1 cellular context compared by ENCODE assay signal in the genomic region with DNA sequence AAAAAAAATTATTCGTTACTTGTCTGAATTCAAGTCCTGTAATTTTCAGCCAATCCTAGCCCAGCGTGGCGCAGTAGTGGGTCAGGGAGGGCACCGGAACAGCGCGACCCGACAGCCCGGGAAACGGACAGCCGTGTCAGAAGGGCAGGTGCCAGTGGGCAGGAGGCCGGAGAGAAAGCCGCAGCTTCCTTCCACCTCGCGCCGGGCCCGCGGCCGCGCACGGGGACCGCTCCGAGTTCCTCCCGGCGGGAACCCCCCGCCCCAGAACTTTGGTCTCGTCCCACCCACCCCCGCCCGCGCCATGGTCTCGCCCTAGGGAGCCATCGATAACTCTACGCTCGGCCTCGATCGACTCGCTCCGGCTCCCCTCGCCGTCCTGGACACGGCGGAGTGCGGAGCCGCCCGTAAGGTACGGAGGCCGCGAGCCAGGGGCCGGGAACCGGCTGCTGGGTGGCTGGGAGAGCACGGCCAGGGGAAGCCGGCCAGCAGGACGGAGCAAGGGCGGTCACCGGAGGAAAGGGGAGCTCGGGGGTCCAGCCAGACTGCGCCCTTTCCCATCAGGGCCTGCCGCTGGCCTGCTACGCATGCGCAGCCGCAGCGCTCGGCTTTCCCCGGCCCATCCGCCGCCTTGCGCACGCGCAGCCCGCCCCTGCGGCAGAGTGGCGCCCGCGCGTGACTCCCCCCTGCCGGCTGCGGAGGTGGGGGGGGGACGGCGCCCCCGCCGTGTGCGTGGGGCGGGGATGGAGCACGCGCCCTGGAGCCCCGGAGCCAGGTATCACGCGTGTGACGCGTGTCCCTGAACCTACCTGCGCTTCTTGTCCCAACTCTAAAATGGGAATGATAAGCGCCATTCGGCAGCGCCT.
TF ChIP-seq lines count a peak whose summit lies in the region.

A gene with protein sequence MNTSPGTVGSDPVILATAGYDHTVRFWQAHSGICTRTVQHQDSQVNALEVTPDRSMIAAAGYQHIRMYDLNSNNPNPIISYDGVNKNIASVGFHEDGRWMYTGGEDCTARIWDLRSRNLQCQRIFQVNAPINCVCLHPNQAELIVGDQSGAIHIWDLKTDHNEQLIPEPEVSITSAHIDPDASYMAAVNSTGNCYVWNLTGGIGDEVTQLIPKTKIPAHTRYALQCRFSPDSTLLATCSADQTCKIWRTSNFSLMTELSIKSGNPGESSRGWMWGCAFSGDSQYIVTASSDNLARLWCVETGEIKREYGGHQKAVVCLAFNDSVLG (plus strand): TSS at position 351 of the 863 bp plus-strand sequence. CDS start 632 bp downstream, outside the sequence.

TF ChIP-seq in HepG2, 621 proteins besides CTCF, POLR2A, EP300 and RAD21 (continued from another document and continues in another):
- TF ChIP-seq, protein P1, sequence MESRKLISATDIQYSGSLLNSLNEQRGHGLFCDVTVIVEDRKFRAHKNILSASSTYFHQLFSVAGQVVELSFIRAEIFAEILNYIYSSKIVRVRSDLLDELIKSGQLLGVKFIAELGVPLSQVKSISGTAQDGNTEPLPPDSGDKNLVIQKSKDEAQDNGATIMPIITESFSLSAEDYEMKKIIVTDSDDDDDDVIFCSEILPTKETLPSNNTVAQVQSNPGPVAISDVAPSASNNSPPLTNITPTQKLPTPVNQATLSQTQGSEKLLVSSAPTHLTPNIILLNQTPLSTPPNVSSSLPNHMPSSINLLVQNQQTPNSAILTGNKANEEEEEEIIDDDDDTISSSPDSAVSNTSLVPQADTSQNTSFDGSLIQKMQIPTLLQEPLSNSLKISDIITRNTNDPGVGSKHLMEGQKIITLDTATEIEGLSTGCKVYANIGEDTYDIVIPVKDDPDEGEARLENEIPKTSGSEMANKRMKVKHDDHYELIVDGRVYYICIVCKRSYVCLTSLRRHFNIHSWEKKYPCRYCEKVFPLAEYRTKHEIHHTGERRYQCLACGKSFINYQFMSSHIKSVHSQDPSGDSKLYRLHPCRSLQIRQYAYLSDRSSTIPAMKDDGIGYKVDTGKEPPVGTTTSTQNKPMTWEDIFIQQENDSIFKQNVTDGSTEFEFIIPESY (CRISPR knock-in tag; IDR thresholded peaks at IDR 0.05) = no peak; the same call in 1 of the 2 replicates
- TF ChIP-seq, protein P2, sequence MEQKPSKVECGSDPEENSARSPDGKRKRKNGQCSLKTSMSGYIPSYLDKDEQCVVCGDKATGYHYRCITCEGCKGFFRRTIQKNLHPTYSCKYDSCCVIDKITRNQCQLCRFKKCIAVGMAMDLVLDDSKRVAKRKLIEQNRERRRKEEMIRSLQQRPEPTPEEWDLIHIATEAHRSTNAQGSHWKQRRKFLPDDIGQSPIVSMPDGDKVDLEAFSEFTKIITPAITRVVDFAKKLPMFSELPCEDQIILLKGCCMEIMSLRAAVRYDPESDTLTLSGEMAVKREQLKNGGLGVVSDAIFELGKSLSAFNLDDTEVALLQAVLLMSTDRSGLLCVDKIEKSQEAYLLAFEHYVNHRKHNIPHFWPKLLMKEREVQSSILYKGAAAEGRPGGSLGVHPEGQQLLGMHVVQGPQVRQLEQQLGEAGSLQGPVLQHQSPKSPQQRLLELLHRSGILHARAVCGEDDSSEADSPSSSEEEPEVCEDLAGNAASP (CRISPR knock-in tag; IDR thresholded peaks at IDR 0.05; ENCODE audit: borderline replicate concordance) = peak; percentile 16; the same call in 1 of the 2 replicates
- TF ChIP-seq, protein P3, sequence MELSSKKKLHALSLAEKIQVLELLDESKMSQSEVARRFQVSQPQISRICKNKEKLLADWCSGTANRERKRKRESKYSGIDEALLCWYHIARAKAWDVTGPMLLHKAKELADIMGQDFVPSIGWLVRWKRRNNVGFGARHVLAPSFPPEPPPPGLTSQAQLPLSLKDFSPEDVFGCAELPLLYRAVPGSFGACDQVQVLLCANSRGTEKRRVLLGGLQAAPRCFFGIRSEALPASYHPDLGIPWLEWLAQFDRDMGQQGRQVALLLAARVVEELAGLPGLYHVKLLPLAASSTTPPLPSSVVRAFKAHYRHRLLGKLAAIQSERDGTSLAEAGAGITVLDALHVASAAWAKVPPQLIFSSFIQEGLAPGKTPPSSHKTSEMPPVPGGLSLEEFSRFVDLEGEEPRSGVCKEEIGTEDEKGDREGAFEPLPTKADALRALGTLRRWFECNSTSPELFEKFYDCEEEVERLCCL (CRISPR knock-in tag; IDR thresholded peaks at IDR 0.05; ENCODE audit: borderline replicate concordance) = no peak
- no peak for TF ChIP-seq ZNF781 (CRISPR knock-in tag; IDR thresholded peaks at IDR 0.05; ENCODE audit: borderline replicate concordance, not compliant biosample characterization)
- peak; percentile 57; the same call in 1 of the 2 replicates for TF ChIP-seq THYN1 (CRISPR knock-in tag; IDR thresholded peaks at IDR 0.05; ENCODE audit: borderline replicate concordance, low read depth)
- 0 out of 2 replicates have a peak, but pooled peaks have one; percentile 23 for TF ChIP-seq RFX3 (CRISPR knock-in tag; IDR thresholded peaks at IDR 0.05)
- TF ChIP-seq, protein P4, sequence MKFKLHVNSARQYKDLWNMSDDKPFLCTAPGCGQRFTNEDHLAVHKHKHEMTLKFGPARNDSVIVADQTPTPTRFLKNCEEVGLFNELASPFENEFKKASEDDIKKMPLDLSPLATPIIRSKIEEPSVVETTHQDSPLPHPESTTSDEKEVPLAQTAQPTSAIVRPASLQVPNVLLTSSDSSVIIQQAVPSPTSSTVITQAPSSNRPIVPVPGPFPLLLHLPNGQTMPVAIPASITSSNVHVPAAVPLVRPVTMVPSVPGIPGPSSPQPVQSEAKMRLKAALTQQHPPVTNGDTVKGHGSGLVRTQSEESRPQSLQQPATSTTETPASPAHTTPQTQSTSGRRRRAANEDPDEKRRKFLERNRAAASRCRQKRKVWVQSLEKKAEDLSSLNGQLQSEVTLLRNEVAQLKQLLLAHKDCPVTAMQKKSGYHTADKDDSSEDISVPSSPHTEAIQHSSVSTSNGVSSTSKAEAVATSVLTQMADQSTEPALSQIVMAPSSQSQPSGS (CRISPR knock-in tag; IDR thresholded peaks at IDR 0.05) = peak; percentile 77
- TF ChIP-seq, protein P5, sequence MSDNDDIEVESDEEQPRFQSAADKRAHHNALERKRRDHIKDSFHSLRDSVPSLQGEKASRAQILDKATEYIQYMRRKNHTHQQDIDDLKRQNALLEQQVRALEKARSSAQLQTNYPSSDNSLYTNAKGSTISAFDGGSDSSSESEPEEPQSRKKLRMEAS (IDR thresholded peaks at IDR 0.05) = peak; percentile 71; the same call in 1 of the 2 replicates
- peak; percentile 49 for TF ChIP-seq ZNF143 (CRISPR knock-in tag; IDR thresholded peaks at IDR 0.05)
- TF ChIP-seq, protein P6, sequence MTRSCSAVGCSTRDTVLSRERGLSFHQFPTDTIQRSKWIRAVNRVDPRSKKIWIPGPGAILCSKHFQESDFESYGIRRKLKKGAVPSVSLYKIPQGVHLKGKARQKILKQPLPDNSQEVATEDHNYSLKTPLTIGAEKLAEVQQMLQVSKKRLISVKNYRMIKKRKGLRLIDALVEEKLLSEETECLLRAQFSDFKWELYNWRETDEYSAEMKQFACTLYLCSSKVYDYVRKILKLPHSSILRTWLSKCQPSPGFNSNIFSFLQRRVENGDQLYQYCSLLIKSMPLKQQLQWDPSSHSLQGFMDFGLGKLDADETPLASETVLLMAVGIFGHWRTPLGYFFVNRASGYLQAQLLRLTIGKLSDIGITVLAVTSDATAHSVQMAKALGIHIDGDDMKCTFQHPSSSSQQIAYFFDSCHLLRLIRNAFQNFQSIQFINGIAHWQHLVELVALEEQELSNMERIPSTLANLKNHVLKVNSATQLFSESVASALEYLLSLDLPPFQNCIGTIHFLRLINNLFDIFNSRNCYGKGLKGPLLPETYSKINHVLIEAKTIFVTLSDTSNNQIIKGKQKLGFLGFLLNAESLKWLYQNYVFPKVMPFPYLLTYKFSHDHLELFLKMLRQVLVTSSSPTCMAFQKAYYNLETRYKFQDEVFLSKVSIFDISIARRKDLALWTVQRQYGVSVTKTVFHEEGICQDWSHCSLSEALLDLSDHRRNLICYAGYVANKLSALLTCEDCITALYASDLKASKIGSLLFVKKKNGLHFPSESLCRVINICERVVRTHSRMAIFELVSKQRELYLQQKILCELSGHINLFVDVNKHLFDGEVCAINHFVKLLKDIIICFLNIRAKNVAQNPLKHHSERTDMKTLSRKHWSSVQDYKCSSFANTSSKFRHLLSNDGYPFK (CRISPR knock-in tag; IDR thresholded peaks at IDR 0.05; ENCODE audit: borderline replicate concordance) = no peak
- no peak for TF ChIP-seq ZNF496 (CRISPR knock-in tag; IDR thresholded peaks at IDR 0.05; ENCODE audit: insufficient replicate concordance)
- no peak; the same call in 1 of the 2 replicates for TF ChIP-seq HOXA9 (CRISPR knock-in tag; IDR thresholded peaks at IDR 0.05; ENCODE audit: borderline replicate concordance)
- TF ChIP-seq HOXA7 (CRISPR knock-in tag; IDR thresholded peaks at IDR 0.05) = no peak
- no peak for TF ChIP-seq NCOA5 (CRISPR knock-in tag; IDR thresholded peaks at IDR 0.05)
- TF ChIP-seq JARID2 (CRISPR knock-in tag; IDR thresholded peaks at IDR 0.05; ENCODE audit: insufficient replicate concordance) = peak; percentile 71
- TF ChIP-seq ZFYVE20 (CRISPR knock-in tag; IDR thresholded peaks at IDR 0.05; ENCODE audit: borderline replicate concordance, low read depth) = no peak
- TF ChIP-seq, protein P7, sequence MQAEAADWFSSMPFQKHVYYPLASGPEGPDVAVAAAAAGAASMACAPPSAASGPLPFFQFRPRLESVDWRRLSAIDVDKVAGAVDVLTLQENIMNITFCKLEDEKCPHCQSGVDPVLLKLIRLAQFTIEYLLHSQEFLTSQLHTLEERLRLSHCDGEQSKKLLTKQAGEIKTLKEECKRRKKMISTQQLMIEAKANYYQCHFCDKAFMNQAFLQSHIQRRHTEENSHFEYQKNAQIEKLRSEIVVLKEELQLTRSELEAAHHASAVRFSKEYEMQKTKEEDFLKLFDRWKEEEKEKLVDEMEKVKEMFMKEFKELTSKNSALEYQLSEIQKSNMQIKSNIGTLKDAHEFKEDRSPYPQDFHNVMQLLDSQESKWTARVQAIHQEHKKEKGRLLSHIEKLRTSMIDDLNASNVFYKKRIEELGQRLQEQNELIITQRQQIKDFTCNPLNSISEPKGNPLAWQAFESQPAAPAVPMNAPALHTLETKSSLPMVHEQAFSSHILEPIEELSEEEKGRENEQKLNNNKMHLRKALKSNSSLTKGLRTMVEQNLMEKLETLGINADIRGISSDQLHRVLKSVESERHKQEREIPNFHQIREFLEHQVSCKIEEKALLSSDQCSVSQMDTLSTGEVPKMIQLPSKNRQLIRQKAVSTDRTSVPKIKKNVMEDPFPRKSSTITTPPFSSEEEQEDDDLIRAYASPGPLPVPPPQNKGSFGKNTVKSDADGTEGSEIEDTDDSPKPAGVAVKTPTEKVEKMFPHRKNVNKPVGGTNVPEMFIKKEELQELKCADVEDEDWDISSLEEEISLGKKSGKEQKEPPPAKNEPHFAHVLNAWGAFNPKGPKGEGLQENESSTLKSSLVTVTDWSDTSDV (CRISPR knock-in tag; IDR thresholded peaks at IDR 0.05) = no peak; the same call in 1 of the 2 replicates
- peak; percentile 24; the same call in 1 of the 2 replicates for TF ChIP-seq ZNF616 (CRISPR knock-in tag; IDR thresholded peaks at IDR 0.05; ENCODE audit: low read depth)
- TF ChIP-seq ZNF674 (CRISPR knock-in tag; IDR thresholded peaks at IDR 0.05; ENCODE audit: low read depth) = no peak
- no peak for TF ChIP-seq CHD4 (IDR thresholded peaks at IDR 0.05; ENCODE audit: borderline replicate concordance, low read length)
- no peak for TF ChIP-seq RFXANK (CRISPR knock-in tag; IDR thresholded peaks at IDR 0.05)
- TF ChIP-seq, protein P8, sequence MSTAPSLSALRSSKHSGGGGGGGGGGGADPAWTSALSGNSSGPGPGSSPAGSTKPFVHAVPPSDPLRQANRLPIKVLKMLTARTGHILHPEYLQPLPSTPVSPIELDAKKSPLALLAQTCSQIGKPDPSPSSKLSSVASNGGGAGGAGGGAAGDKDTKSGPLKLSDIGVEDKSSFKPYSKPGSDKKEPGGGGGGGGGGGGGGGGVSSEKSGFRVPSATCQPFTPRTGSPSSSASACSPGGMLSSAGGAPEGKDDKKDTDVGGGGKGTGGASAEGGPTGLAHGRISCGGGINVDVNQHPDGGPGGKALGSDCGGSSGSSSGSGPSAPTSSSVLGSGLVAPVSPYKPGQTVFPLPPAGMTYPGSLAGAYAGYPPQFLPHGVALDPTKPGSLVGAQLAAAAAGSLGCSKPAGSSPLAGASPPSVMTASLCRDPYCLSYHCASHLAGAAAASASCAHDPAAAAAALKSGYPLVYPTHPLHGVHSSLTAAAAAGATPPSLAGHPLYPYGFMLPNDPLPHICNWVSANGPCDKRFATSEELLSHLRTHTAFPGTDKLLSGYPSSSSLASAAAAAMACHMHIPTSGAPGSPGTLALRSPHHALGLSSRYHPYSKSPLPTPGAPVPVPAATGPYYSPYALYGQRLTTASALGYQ (CRISPR knock-in tag; IDR thresholded peaks at IDR 0.05) = no peak
- TF ChIP-seq ZNF274 (CRISPR knock-in tag; IDR thresholded peaks at IDR 0.05) = peak; percentile 81
- TF ChIP-seq, protein P9, sequence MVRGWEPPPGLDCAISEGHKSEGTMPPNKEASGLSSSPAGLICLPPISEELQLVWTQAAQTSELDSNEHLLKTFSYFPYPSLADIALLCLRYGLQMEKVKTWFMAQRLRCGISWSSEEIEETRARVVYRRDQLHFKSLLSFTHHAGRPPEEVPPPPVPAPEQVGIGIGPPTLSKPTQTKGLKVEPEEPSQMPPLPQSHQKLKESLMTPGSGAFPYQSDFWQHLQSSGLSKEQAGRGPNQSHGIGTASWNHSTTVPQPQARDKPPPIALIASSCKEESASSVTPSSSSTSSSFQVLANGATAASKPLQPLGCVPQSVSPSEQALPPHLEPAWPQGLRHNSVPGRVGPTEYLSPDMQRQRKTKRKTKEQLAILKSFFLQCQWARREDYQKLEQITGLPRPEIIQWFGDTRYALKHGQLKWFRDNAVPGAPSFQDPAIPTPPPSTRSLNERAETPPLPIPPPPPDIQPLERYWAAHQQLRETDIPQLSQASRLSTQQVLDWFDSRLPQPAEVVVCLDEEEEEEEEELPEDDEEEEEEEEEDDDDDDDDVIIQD (CRISPR knock-in tag; IDR thresholded peaks at IDR 0.05; ENCODE audit: low read depth) = no peak
- no peak; the same call in 1 of the 2 replicates for TF ChIP-seq ZIK1 (CRISPR knock-in tag; IDR thresholded peaks at IDR 0.05; ENCODE audit: borderline replicate concordance, low read depth)
- no peak for TF ChIP-seq SNRNP70 (IDR thresholded peaks at IDR 0.05; ENCODE audit: low read depth, low read length)
- no peak for TF ChIP-seq GTF2F1 (IDR thresholded peaks at IDR 0.05; ENCODE audit: low read length)
- 0 out of 2 replicates have a peak, but pooled peaks have one; percentile 37 for TF ChIP-seq REPIN1 (CRISPR knock-in tag; IDR thresholded peaks at IDR 0.05; ENCODE audit: borderline replicate concordance, low read depth)
